1 cellular context compared by ENCODE assay signal in the genomic region with DNA sequence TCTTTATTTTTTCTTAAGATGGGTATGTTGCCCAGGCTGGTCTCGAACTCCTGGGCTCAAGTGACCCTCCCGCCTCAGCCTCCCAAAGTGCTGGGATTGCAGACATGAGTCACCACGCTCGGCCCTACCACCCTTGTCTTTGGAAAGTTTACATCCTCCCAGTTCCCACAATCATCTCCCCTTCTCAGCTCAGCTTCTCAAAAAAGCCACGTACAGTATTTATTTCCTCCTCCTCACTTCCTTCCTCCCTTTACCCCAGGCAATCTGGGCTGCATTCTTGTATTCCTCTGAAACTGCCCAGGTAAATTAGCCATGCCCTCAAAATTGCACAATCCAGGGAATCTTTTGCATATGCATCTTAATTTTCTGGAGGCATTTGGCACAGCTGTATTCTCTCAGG.
TF ChIP-seq lines count a peak whose summit lies in the region.

No MANE protein-coding gene starts in this region.

TF ChIP-seq in liver, 16 proteins besides CTCF, POLR2A, EP300 and RAD21 (continued from another document):
- TF ChIP-seq, protein P1, sequence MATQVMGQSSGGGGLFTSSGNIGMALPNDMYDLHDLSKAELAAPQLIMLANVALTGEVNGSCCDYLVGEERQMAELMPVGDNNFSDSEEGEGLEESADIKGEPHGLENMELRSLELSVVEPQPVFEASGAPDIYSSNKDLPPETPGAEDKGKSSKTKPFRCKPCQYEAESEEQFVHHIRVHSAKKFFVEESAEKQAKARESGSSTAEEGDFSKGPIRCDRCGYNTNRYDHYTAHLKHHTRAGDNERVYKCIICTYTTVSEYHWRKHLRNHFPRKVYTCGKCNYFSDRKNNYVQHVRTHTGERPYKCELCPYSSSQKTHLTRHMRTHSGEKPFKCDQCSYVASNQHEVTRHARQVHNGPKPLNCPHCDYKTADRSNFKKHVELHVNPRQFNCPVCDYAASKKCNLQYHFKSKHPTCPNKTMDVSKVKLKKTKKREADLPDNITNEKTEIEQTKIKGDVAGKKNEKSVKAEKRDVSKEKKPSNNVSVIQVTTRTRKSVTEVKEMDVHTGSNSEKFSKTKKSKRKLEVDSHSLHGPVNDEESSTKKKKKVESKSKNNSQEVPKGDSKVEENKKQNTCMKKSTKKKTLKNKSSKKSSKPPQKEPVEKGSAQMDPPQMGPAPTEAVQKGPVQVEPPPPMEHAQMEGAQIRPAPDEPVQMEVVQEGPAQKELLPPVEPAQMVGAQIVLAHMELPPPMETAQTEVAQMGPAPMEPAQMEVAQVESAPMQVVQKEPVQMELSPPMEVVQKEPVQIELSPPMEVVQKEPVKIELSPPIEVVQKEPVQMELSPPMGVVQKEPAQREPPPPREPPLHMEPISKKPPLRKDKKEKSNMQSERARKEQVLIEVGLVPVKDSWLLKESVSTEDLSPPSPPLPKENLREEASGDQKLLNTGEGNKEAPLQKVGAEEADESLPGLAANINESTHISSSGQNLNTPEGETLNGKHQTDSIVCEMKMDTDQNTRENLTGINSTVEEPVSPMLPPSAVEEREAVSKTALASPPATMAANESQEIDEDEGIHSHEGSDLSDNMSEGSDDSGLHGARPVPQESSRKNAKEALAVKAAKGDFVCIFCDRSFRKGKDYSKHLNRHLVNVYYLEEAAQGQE (IDR thresholded peaks at IDR 0.05): no peak
- TF ChIP-seq RXRA (IDR thresholded peaks at IDR 0.05): no peak
- no peak for TF ChIP-seq HNF4A (conservative IDR thresholded peaks at IDR 0.05)
- TF ChIP-seq, protein P2, sequence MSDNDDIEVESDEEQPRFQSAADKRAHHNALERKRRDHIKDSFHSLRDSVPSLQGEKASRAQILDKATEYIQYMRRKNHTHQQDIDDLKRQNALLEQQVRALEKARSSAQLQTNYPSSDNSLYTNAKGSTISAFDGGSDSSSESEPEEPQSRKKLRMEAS (IDR thresholded peaks at IDR 0.05): peak; percentile 22
